20 cellular contexts compared by ENCODE assay signal in genomic region chr10:47059606-47060311, GRCh38.
"Had no signal": no experiment of that assay in that cellular context is flagged by ENCODE, and none has a peak within 500 bp of the region (broad histone marks: within the 10 kb centered on the region; RNA-seq: fewer than 3 reads in every experiment).

No MANE protein-coding gene starts in this region.

- H3K27me3 Mint-ChIP-seq: activated CD4-positive, alpha-beta T cell treated with anti-CD3 and anti-CD28 coated beads, Interleukin-2, amount 10 ng/mL, durations not matched to agents 24 days and 14 days had no signal

- H3K27ac Mint-ChIP-seq: activated CD4-positive, alpha-beta T cell treated with anti-CD3 and anti-CD28 coated beads, Interleukin-2, amount 10 ng/mL, durations not matched to agents 24 days and 14 days; activated naive CD8-positive, alpha-beta T cell treated with anti-CD3 and anti-CD28 coated beads, Interleukin-2, amount 10 ng/mL, durations not matched to agents 7 days and 5 days; T-helper 17 cell; WTC11 had no signal

- H3K4me3 ChIP-seq: adrenal gland had no signal

- H3K4me1 Mint-ChIP-seq: WTC11 had no signal

- H3K36me3 Mint-ChIP-seq: activated naive CD8-positive, alpha-beta T cell treated with anti-CD3 and anti-CD28 coated beads, Interleukin-2, amount 10 ng/mL, durations not matched to agents 7 days and 5 days; WTC11 had no signal

- ATAC-seq: T-helper 17 cell, WTC11 had no signal

- H3K27ac ChIP-seq: adrenal gland had no signal

- DNase-seq: activated CD4-positive, alpha-beta T cell treated with anti-CD3 and anti-CD28 coated beads for 1 hour; activated CD4-positive, alpha-beta T cell treated with anti-CD3 and anti-CD28 coated beads, Interleukin-2, amount 10 ng/mL, durations not matched to agents 24 days and 14 days; activated CD4-positive, alpha-beta T cell treated with anti-CD3 and anti-CD28 coated beads, Interleukin-2, amount 50 U/mL, for 48 hours; activated naive CD4-positive, alpha-beta T cell treated with anti-CD3 and anti-CD28 coated beads, Interleukin-2, amount 50 U/mL, for 16 hours; activated naive CD8-positive, alpha-beta T cell treated with anti-CD3 and anti-CD28 coated beads, Interleukin-2, amount 10 ng/mL, durations not matched to agents 7 days and 5 days; activated T-cell treated with anti-CD3 and anti-CD28 coated beads for 4 hours; anterior cingulate cortex; central memory CD4-positive, alpha-beta T cell; KG1; NCI-H1048; NCI-H146; NCI-H1930; NCI-H226; NCI-H526; NCI-H774; SIG-M5; T-helper 17 cell; T-helper 9 cell had no signal

- H3K9me3 Mint-ChIP-seq: activated CD4-positive, alpha-beta T cell treated with anti-CD3 and anti-CD28 coated beads, Interleukin-2, amount 10 ng/mL, durations not matched to agents 24 days and 14 days; activated naive CD8-positive, alpha-beta T cell treated with anti-CD3 and anti-CD28 coated beads, Interleukin-2, amount 10 ng/mL, durations not matched to agents 7 days and 5 days; WTC11 had no signal

- H3K4me3 Mint-ChIP-seq: activated CD4-positive, alpha-beta T cell treated with anti-CD3 and anti-CD28 coated beads, Interleukin-2, amount 10 ng/mL, durations not matched to agents 24 days and 14 days; activated naive CD8-positive, alpha-beta T cell treated with anti-CD3 and anti-CD28 coated beads, Interleukin-2, amount 10 ng/mL, durations not matched to agents 7 days and 5 days; T-helper 17 cell; WTC11 had no signal

- H3K36me3 ChIP-seq: adrenal gland had no signal

- H3K4me1 ChIP-seq: adrenal gland had no signal

- H3K9me3 ChIP-seq: adrenal gland had no signal
